8 cellular contexts compared by ENCODE assay signal in genomic region chr1:112716133-112716720, GRCh38. TPM values are rescaled to one million over a fixed set of nuclear protein-coding genes. Genes with fewer than 3 reads are reported as not detected.
DNase-seq lines count a peak whose midpoint lies in the region; ATAC-seq and TF ChIP-seq lines count a peak whose summit lies in the region.

No MANE protein-coding gene starts in this region.

- peaks cover 13 to 37% of the 10 kb centered on the region in 2 donors for H3K4me1 ChIP-seq in left lung

- H3K36me3 ChIP-seq in left lung, result no peaks in the 10 kb centered on the region

- ATAC-seq in HG03342 (IDR thresholded peaks at IDR 0.05; ENCODE audit: unreplicated experiment), result peak; percentile 33
- ATAC-seq in left lung, result peak; percentile 81
- no peak for ATAC-seq in HG02840 (IDR thresholded peaks at IDR 0.05; ENCODE audit: low FRiP score, unreplicated experiment)

- intact Hi-C loops in left lung (cut with DNase I), result loop anchor here in 1 of 2 donors (5.0 kb wide), 1 partner anchor 86 kb away; no protein-coding TSS in a partner anchor

- H3K27ac ChIP-seq in left lung, result peak overlapping the region in 1 of 2 donors; percentile 58

- peak overlapping the region in 1 of 2 donors; percentile 56 for H3K4me3 ChIP-seq in left lung

- H3K9me3 ChIP-seq in left lung, result no peaks in the 10 kb centered on the region

- peaks cover 0 to 38% of the 10 kb centered on the region in 2 donors for H3K27me3 ChIP-seq in left lung

- DNase-seq in GM10266 (ENCODE audit: extremely low spot score) (peak; percentile 85), NCI-H510A (lab: John Stamatoyannopoulos, UW) (peak; percentile 55), dedifferentiated amniotic fluid mesenchymal stem cell (ENCODE audit: extremely low spot score) (peak; percentile 93), left lung (peak; percentile 87 to 88)
- DNase-seq in activated CD4-positive, alpha-beta T cell treated with anti-CD3 and anti-CD28 coated beads for 48 hours, result peak; percentile 87
- DNase-seq in stimulated activated CD4-positive, alpha-beta T cell treated with anti-CD3 and anti-CD28 coated beads, Interleukin-1b, Interleukin-23, amount 100 ng/mL, for 4 hours (ENCODE audit: low read depth in 2 of 2), result peak; percentile 70

- peak; percentile 95 for TF ChIP-seq CTCF in GM10266 (IDR thresholded peaks at IDR 0.05; ENCODE audit: control insufficient read depth, insufficient read depth, low read depth, missing control alignments)
- peak; percentile 91 to 98 for TF ChIP-seq CTCF in left lung (IDR thresholded peaks at IDR 0.05)

RNA-seq across cellular contexts. Expression of gene PPM1J, which starts 1.1 kb away (rescaled TPM):
- under 1 TPM; 0.76 to 0.93 TPM for total RNA-seq in left lung

RNA-seq across cellular contexts. Expression of gene RHOC, which starts 9.3 kb away (rescaled TPM):
- total RNA-seq in left lung, result 100 to 1,000 TPM; 195 to 197 TPM

RNA-seq across cellular contexts. Expression of gene MOV10, which starts 41.8 kb away (rescaled TPM):
- total RNA-seq in left lung, result 10 to 100 TPM; 57.8 to 59.0 TPM
